In the genomic region with DNA sequence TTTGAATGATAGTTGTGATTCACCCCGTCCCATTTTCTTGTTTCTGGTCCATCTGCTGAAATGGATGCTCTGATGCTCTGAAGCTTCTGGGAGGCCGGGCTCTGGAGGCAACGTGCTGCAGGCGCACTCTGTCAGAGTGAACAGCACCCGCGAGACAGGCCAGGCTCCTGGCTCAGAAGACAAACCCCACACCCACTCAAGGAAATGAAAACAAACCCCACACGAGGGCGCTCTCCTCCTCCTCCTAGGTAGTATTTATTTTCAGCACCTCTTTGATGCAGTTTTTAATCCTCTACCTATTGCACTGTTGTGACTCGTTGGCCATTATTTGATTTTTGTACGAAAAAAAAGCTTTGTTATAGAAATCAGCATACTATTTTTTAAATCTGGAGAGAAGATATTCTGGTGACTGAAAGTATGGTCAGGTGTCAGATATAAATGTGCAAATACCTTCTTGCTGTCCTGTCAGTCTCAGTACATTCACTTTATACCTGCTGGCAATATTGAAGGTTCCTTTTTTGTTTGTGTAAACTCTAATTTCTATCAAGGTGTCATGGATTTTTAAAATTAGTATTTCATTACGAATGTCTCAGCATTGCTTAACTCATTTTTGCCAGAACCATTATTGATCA, we compare ENCODE assay signal across 8 cellular contexts. TPM values are rescaled to one million over a fixed set of nuclear protein-coding genes. Genes with fewer than 3 reads are reported as not detected.
DNase-seq lines count a peak whose midpoint lies in the region; ATAC-seq, FAIRE-seq and TF ChIP-seq lines count a peak whose summit lies in the region.

No MANE protein-coding gene starts in this region.

- no peak for TF ChIP-seq RAD21 in HepG2 (CRISPR knock-in tag; IDR thresholded peaks at IDR 0.05)

- no peaks in the 10 kb centered on the region for H3K9me3 ChIP-seq in mammary epithelial cell (replicated peaks; ENCODE audit: insufficient read depth, low read length)
- H3K9me3 ChIP-seq in HepG2 (ENCODE audit: low read length) = no peaks in the 10 kb centered on the region

- 11% methylated on average over 11 of the region's 11 CpGs for WGBS in mammary epithelial cell (ENCODE audit: low coverage, missing lambda C conversion rate)
- 14% methylated on average over 11 of the region's 11 CpGs for WGBS in HepG2 (ENCODE audit: low lambda C conversion rate)

- TF ChIP-seq EP300 in HepG2 (IDR thresholded peaks at IDR 0.05; ENCODE audit: low read depth in 2 of 2, low read length in 2 of 2) (no peak), HepG2 (CRISPR knock-in tag; IDR thresholded peaks at IDR 0.05; ENCODE audit: borderline replicate concordance) (no peak)

- CTCF ChIA-PET in activated B cell treated with CpG ODN at 0.5 μM for 24 hours (lab: Charles Lee) = interaction anchor here (0.6 to 1.4 kb wide), 2 partner anchors 165 to 324 kb away, joined by 3 to 5 read pairs; no protein-coding TSS in a partner anchor
- CTCF ChIA-PET in mammary epithelial cell (lab: Charles Lee; ENCODE audit: low non-redundant PET) = no interaction called here
- CTCF ChIA-PET in HepG2 (lab: Yijun Ruan, JAX; ENCODE audit: low intra/inter-chr PET ratio, low total read pairs) = no interaction called here

- dilution Hi-C loops in mammary epithelial cell (cut with HindIII; ENCODE audit: low sequenced_read_pairs) = no loop called here

- H3K9ac ChIP-seq in mammary epithelial cell (ENCODE audit: insufficient read depth, low read length) (no peak overlapping the region), HepG2 (ENCODE audit: insufficient read depth, low read depth, low read length) (no peak overlapping the region)

- no peaks in the 10 kb centered on the region for H3K36me3 Mint-ChIP-seq in activated B cell treated with CpG ODN at 0.5 μM for 24 hours (ENCODE audit: low read depth)

- in situ Hi-C loops in mammary epithelial cell (cut with MboI; ENCODE audit: low sequenced_read_pairs in 2 of 2) (no loop called here), HepG2 (cut with HindIII; ENCODE audit: extremely low pct_ligation_motif_present, low pct_unique_long_range_greater_than_20kb) (no loop called here)

- H3K79me2 ChIP-seq in mammary epithelial cell (ENCODE audit: insufficient read depth, low read length) = no peaks in the 10 kb centered on the region
- H3K79me2 ChIP-seq in HepG2 (ENCODE audit: insufficient read depth, low read length) = no peaks in the 10 kb centered on the region

- ATAC-seq in activated B cell treated with CpG ODN at 0.5 μM for 24 hours (ENCODE audit: low read depth) = peak; percentile 68
- peak; percentile 82 for ATAC-seq in HepG2
- ATAC-seq in HG02973 (IDR thresholded peaks at IDR 0.05; ENCODE audit: unreplicated experiment) = no peak

- TF ChIP-seq POLR2A in HepG2 (IDR thresholded peaks at IDR 0.05; ENCODE audit: insufficient read depth in 1 of 2, low read depth in 2 of 2, low read length in 2 of 2) = no peak

- peaks cover 10% of the 10 kb centered on the region for H3K27me3 Mint-ChIP-seq in activated B cell treated with CpG ODN at 0.5 μM for 24 hours

- peaks cover 3% of the 10 kb centered on the region for H3K4me1 Mint-ChIP-seq in activated B cell treated with CpG ODN at 0.5 μM for 24 hours

- BruUV-seq in mammary epithelial cell (replicated peaks; lab: Mats Ljungman, UMichigan) (no TSS peak), HepG2 (replicated peaks; lab: Mats Ljungman, UMichigan) (no TSS peak)

- H4K20me1 ChIP-seq in mammary epithelial cell (ENCODE audit: insufficient read depth, low read length) = no peaks in the 10 kb centered on the region
- no peaks in the 10 kb centered on the region for H4K20me1 ChIP-seq in HepG2 (ENCODE audit: insufficient read depth, low read length)

- intact Hi-C loops in activated B cell treated with CpG ODN at 0.5 μM for 24 hours (cut with micrococcal nuclease) = loop anchor here (1.0 to 5.0 kb wide), 5 partner anchors 33 to 869 kb away; no protein-coding TSS in a partner anchor
- intact Hi-C loops in mammary epithelial cell (cut with micrococcal nuclease) = loop anchor here (5.0 to 10.0 kb wide), 2 partner anchors 135 to 557 kb away; a partner anchor contains a TSS
- intact Hi-C loops in HepG2 (cut with micrococcal nuclease; ENCODE audit: unreplicated experiment) = no loop called here

- no peak overlapping the region for H2AFZ ChIP-seq in mammary epithelial cell (ENCODE audit: low read depth, low read length)
- no peak overlapping the region for H2AFZ ChIP-seq in HepG2 (ENCODE audit: low read length)

- H3K27ac ChIP-seq in mammary epithelial cell (ENCODE audit: insufficient read depth, low read depth, low read length) (no peak overlapping the region), HepG2 (ENCODE audit: extremely low read length, insufficient read depth, low read length) (no peak overlapping the region)

- no peaks in the 10 kb centered on the region for H3K4me1 ChIP-seq in mammary epithelial cell (ENCODE audit: insufficient read depth, low read length)
- no peaks in the 10 kb centered on the region for H3K4me1 ChIP-seq in HepG2 (ENCODE audit: insufficient read depth, low read length)

- H3K36me3 ChIP-seq in mammary epithelial cell (ENCODE audit: insufficient read depth, low read length) (no peaks in the 10 kb centered on the region), HepG2 (replicated peaks in 1 of 2; ENCODE audit: control insufficient read depth in 1 of 2, insufficient read depth in 2 of 2, low read length in 2 of 2) (no peaks in the 10 kb centered on the region)

- peak; percentile 49 for DNase-seq in EH (ENCODE audit: low read depth)
- peak; percentile 69 to 71 for DNase-seq in Kasumi-1 (lab: John Stamatoyannopoulos, UW)
- DNase-seq in activated B cell treated with CpG ODN at 0.5 μM for 24 hours = peak; percentile 43
- DNase-seq in mammary epithelial cell = peak; percentile 35
- peak; percentile 24 for DNase-seq in HepG2 (ENCODE audit: low spot score)
- DNase-seq in stimulated activated CD8-positive, alpha-beta memory T cell treated with anti-CD3 and anti-CD28 coated beads, Interleukin-15, amount 100 ng/mL, for 24 hours (ENCODE audit: low read depth) = peak; percentile 24
- no peak for DNase-seq in dedifferentiated amniotic fluid mesenchymal stem cell (ENCODE audit: extremely low spot score)

- H3K4me3 Mint-ChIP-seq in activated B cell treated with CpG ODN at 0.5 μM for 24 hours = no peak overlapping the region

- POLR2A ChIA-PET in activated B cell treated with CpG ODN at 0.5 μM for 24 hours (lab: Charles Lee) = no interaction called here
- POLR2A ChIA-PET in HepG2 (lab: Yijun Ruan, JAX) = no interaction called here

- TF ChIP-seq CTCF in activated B cell treated with CpG ODN at 0.5 μM for 24 hours (IDR thresholded peaks at IDR 0.05) (no peak), mammary epithelial cell (conservative IDR thresholded peaks at IDR 0.05 in 1 of 2, IDR thresholded peaks at IDR 0.05 in 1 of 2; ENCODE audit: extremely low read depth in 1 of 2, insufficient read depth in 1 of 2, low read depth in 1 of 2, low read length in 2 of 2) (peak; percentile 27 to 66), HepG2 (CRISPR knock-in tag; IDR thresholded peaks at IDR 0.05) (peak; percentile 60)

- FAIRE-seq in HepG2 (lab: Jason Lieb, UNC) = no peak

- H3K27me3 ChIP-seq in mammary epithelial cell (ENCODE audit: insufficient read depth, low read length) (peaks cover 6% of the 10 kb centered on the region), HepG2 (ENCODE audit: control insufficient read depth in 1 of 2, insufficient read depth in 2 of 2, low read length in 2 of 2) (peaks cover 0 to 5% of the 10 kb centered on the region in 2 experiments; a peak in 1 of 5 replicates)

- H3K4me3 ChIP-seq in mammary epithelial cell (replicated peaks in 1 of 3; ENCODE audit: insufficient read depth in 1 of 3, low read depth in 2 of 3, low read length in 3 of 3) (no peak overlapping the region), HepG2 (replicated peaks in 1 of 3; ENCODE audit: insufficient read depth in 1 of 3, low read depth in 2 of 3, low read length in 3 of 3) (no peak overlapping the region)

- H3K27ac Mint-ChIP-seq in activated B cell treated with CpG ODN at 0.5 μM for 24 hours = no peak overlapping the region

- H3K9me3 Mint-ChIP-seq in activated B cell treated with CpG ODN at 0.5 μM for 24 hours = peaks cover 6% of the 10 kb centered on the region

- H3K4me2 ChIP-seq in mammary epithelial cell (ENCODE audit: insufficient read depth, low read depth, low read length) (no peak overlapping the region), HepG2 (ENCODE audit: low read depth, low read length) (no peak overlapping the region)

RNA-seq across cellular contexts. Expression of a gene that starts 10.3 kb away (rescaled TPM):
- total RNA-seq in activated B cell treated with CpG ODN at 0.5 μM for 24 hours (19.8 and 21.0 TPM in 2 replicates), mammary epithelial cell (1 to 10 TPM; 6.7 to 9.3 TPM), HepG2 (2016; rRNA removed; fragmentation: Illumina TruSeq; extraction: Trizol) (8.5 and 14.2 TPM in 2 replicates)
- polyA plus RNA-seq in mammary epithelial cell (6.9 TPM), HepG2 (2011; rRNA removed) (10.5 and 11.5 TPM in 2 replicates)
- 0.41 TPM for polyA minus RNA-seq in mammary epithelial cell
- 2.4 and 3.0 TPM in 2 replicates for total RNA-seq in HepG2 (2016; cell fraction: cytosol; rRNA removed; fragmentation: Illumina TruSeq; extraction: Trizol; ENCODE audit: low read depth)
- total RNA-seq in HepG2 (2016; cell fraction: insoluble cytoplasmic fraction; rRNA removed; fragmentation: Illumina TruSeq; extraction: Trizol) = 7.1 and 13.1 TPM in 2 replicates
- 6.9 and 7.7 TPM in 2 replicates for total RNA-seq in HepG2 (2016; cell fraction: membrane; rRNA removed; fragmentation: Illumina TruSeq; extraction: Trizol)
- 12.2 and 15.8 TPM in 2 replicates for total RNA-seq in HepG2 (2016; cell fraction: nucleus; rRNA removed; fragmentation: Illumina TruSeq; extraction: Trizol)
- polyA plus RNA-seq in HepG2 (2011; cell fraction: cytosol; rRNA removed) = 8.3 and 11.0 TPM in 2 replicates
- polyA plus RNA-seq in HepG2 (2011; cell fraction: nucleus; rRNA removed) = 9.0 and 10.7 TPM in 2 replicates
- polyA plus RNA-seq in HepG2 (2012) = 8.8 TPM in 2 replicates
- polyA plus RNA-seq in HepG2 (2016; cell fraction: cytosol; fragmentation: Illumina TruSeq; extraction: Trizol; ENCODE audit: low read depth) = 1.5 and 2.5 TPM in 2 replicates
- 6.7 and 7.6 TPM in 2 replicates for polyA plus RNA-seq in HepG2 (2016; cell fraction: insoluble cytoplasmic fraction; fragmentation: Illumina TruSeq; extraction: Trizol; ENCODE audit: low read depth)
- 4.5 and 6.1 TPM in 2 replicates for polyA plus RNA-seq in HepG2 (2016; cell fraction: membrane; fragmentation: Illumina TruSeq; extraction: Trizol; ENCODE audit: low read depth)
- 20.4 and 23.1 TPM in 2 replicates for polyA plus RNA-seq in HepG2 (2016; cell fraction: nucleus; fragmentation: Illumina TruSeq; extraction: Trizol; ENCODE audit: insufficient read depth, low read depth)
- 14.1 and 16.5 TPM in 2 replicates for polyA minus RNA-seq in HepG2 (2011; rRNA and poly(A)+ RNA removed; ENCODE audit: low replicate concordance)
- polyA minus RNA-seq in HepG2 (2011; cell fraction: cytosol; rRNA and poly(A)+ RNA removed) = 8.0 and 9.3 TPM in 2 replicates
- 17.4 and 18.0 TPM in 2 replicates for polyA minus RNA-seq in HepG2 (2011; cell fraction: nucleus; rRNA and poly(A)+ RNA removed)

RNA-seq across cellular contexts. Expression of a gene that starts 42.5 kb away (rescaled TPM):
- total RNA-seq in activated B cell treated with CpG ODN at 0.5 μM for 24 hours = not detected in 2 replicates
- total RNA-seq in mammary epithelial cell = not detected
- polyA plus RNA-seq in mammary epithelial cell = not detected
- polyA minus RNA-seq in mammary epithelial cell = not detected
- not detected in 2 replicates for total RNA-seq in HepG2 (2016; rRNA removed; fragmentation: Illumina TruSeq; extraction: Trizol)
- total RNA-seq in HepG2 (2016; cell fraction: cytosol; rRNA removed; fragmentation: Illumina TruSeq; extraction: Trizol; ENCODE audit: low read depth) = not detected in 2 replicates
- not detected in 2 replicates for total RNA-seq in HepG2 (2016; cell fraction: insoluble cytoplasmic fraction; rRNA removed; fragmentation: Illumina TruSeq; extraction: Trizol)
- total RNA-seq in HepG2 (2016; cell fraction: membrane; rRNA removed; fragmentation: Illumina TruSeq; extraction: Trizol) = not detected in 2 replicates
- total RNA-seq in HepG2 (2016; cell fraction: nucleus; rRNA removed; fragmentation: Illumina TruSeq; extraction: Trizol) = not detected in 2 replicates
- polyA plus RNA-seq in HepG2 (2011; rRNA removed) = not detected in 2 replicates
- not detected in 2 replicates for polyA plus RNA-seq in HepG2 (2011; cell fraction: cytosol; rRNA removed)
- polyA plus RNA-seq in HepG2 (2011; cell fraction: nucleus; rRNA removed) = not detected in 2 replicates
- polyA plus RNA-seq in HepG2 (2012) = not detected in 2 replicates
- polyA plus RNA-seq in HepG2 (2016; cell fraction: cytosol; fragmentation: Illumina TruSeq; extraction: Trizol; ENCODE audit: low read depth) = not detected in 2 replicates
- not detected in 2 replicates for polyA plus RNA-seq in HepG2 (2016; cell fraction: insoluble cytoplasmic fraction; fragmentation: Illumina TruSeq; extraction: Trizol; ENCODE audit: low read depth)
- polyA plus RNA-seq in HepG2 (2016; cell fraction: membrane; fragmentation: Illumina TruSeq; extraction: Trizol; ENCODE audit: low read depth) = not detected in 2 replicates
- polyA plus RNA-seq in HepG2 (2016; cell fraction: nucleus; fragmentation: Illumina TruSeq; extraction: Trizol; ENCODE audit: insufficient read depth, low read depth) = not detected in 2 replicates
- not detected in 2 replicates for polyA minus RNA-seq in HepG2 (2011; rRNA and poly(A)+ RNA removed; ENCODE audit: low replicate concordance)
- not detected in 2 replicates for polyA minus RNA-seq in HepG2 (2011; cell fraction: cytosol; rRNA and poly(A)+ RNA removed)
- not detected in 2 replicates for polyA minus RNA-seq in HepG2 (2011; cell fraction: nucleus; rRNA and poly(A)+ RNA removed)
